In the genomic region with DNA sequence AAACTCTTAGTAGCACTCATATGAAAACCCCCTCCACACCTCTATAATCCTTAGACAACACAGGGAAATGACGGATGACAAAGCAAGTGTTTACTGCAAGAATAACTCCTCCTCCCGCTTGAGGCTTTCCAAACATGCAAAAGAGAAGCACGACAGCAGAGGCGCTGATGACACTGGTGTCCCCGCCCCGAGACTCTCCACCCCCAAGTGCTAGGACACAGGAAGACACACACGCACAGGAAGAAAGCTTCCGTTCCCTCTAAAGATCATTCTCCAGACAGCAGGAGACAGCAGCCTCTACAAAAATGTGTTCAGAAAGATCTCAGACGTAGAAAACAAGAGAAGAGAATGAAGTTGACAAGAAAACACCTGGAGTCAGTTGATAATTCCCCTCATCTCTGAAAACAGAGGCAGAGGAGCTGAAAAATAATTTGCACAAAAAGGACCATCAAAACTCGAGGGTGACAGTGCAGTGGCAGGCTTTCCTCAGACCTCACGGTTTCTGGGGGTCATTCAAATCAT, we compare ENCODE assay signal across 7 cellular contexts.
A peak's percentile ranks its signal among the peaks of the same experiment; 100 is the strongest.
DNase-seq lines count a peak whose midpoint lies in the region; ATAC-seq and TF ChIP-seq lines count a peak whose summit lies in the region.

No MANE protein-coding gene starts in this region.

- peaks cover 3% of the 10 kb centered on the region for H4K20me1 ChIP-seq in smooth muscle cell (ENCODE audit: low read depth)

- no peaks in the 10 kb centered on the region for H3K36me3 ChIP-seq in smooth muscle cell (ENCODE audit: low read depth)

- no peak overlapping the region for H3K4me2 ChIP-seq in smooth muscle cell

- H3K27ac ChIP-seq in smooth muscle cell (ENCODE audit: low read depth), result no peak overlapping the region

- no peak overlapping the region for H3K4me3 ChIP-seq in smooth muscle cell

- no peaks in the 10 kb centered on the region for H3K27me3 ChIP-seq in smooth muscle cell (ENCODE audit: low read depth)

- no peak for TF ChIP-seq CTCF in smooth muscle cell (IDR thresholded peaks at IDR 0.05; ENCODE audit: borderline replicate concordance, insufficient read depth, poor library complexity, severe bottlenecking)

- ATAC-seq in GM21526 (IDR thresholded peaks at IDR 0.05; ENCODE audit: low FRiP score, unreplicated experiment), result peak; percentile 69
- ATAC-seq in sciatic nerve, result peak; percentile 66

- 73% methylated on average over 11 of the region's 11 CpGs for WGBS in smooth muscle cell (ENCODE audit: low lambda C conversion rate)

- H3K9ac ChIP-seq in smooth muscle cell (ENCODE audit: low read depth), result no peak overlapping the region

- H2AFZ ChIP-seq in smooth muscle cell (ENCODE audit: low read depth), result no peak overlapping the region

- H3K9me3 ChIP-seq in smooth muscle cell (replicated peaks; ENCODE audit: low read depth), result no peaks in the 10 kb centered on the region

- no peaks in the 10 kb centered on the region for H3F3A ChIP-seq in smooth muscle cell (ENCODE audit: low read depth)

- intact Hi-C loops in sciatic nerve (cut with DNase I), result no loop called here

- peaks cover 10% of the 10 kb centered on the region for H3K4me1 ChIP-seq in smooth muscle cell (ENCODE audit: low read depth)

- DNase-seq in NCI-H2107 (lab: John Stamatoyannopoulos, UW), result peak; percentile 11
- peak; percentile 46 for DNase-seq in activated CD8-positive, alpha-beta memory T cell treated with anti-CD3 and anti-CD28 coated beads, Interleukin-2, amount 50 U/mL, for 1 hour (ENCODE audit: extremely low read depth)
- peak; percentile 5 for DNase-seq in fibroblast of peridontal ligament (ENCODE audit: extremely low read depth)
- no peak for DNase-seq in sciatic nerve (ENCODE audit: low spot score)
- DNase-seq in NCI-H1417 treated with DMSO at 0.1 percent for 48 hours (lab: John Stamatoyannopoulos, UW), result no peak
- DNase-seq in smooth muscle cell (lab: John Stamatoyannopoulos, UW; ENCODE audit: unreplicated experiment), result no peak

- no peaks in the 10 kb centered on the region for H3K79me2 ChIP-seq in smooth muscle cell (ENCODE audit: low read depth)

Comparison
In these comparisons a context has a peak if more than half of its experiments do, and no peak if none do; other contexts are left out.
1. DNase-seq: peak in NCI-H2107 (single experiment), activated CD8-positive, alpha-beta memory T cell treated with anti-CD3 and anti-CD28 coated beads, Interleukin-2, amount 50 U/mL, for 1 hour (single experiment) and fibroblast of peridontal ligament (single experiment); none in sciatic nerve (single experiment), NCI-H1417 treated with DMSO at 0.1 percent for 48 hours (single experiment) and smooth muscle cell (single experiment).